ENCODE assay signal across 14 cellular contexts in genomic region chr1:27438621-27439061, GRCh38. TPM values are rescaled to one million over a fixed set of nuclear protein-coding genes. Genes with fewer than 3 reads are reported as not detected.
DNase-seq lines count a peak whose midpoint lies in the region; ATAC-seq and TF ChIP-seq lines count a peak whose summit lies in the region.
"Had no signal": no experiment of that assay in that cellular context is flagged by ENCODE, and none has a peak within 500 bp of the region (broad histone marks: within the 10 kb centered on the region; RNA-seq: fewer than 3 reads in every experiment).

No MANE protein-coding gene starts in this region.

- no peaks in the 10 kb centered on the region for H3K27me3 ChIP-seq in Karpas-422 (ENCODE audit: low read length)
- no peaks in the 10 kb centered on the region for H3K27me3 ChIP-seq in colonic mucosa
- no peaks in the 10 kb centered on the region for H3K27me3 ChIP-seq in gastrocnemius medialis
- H3K27me3 ChIP-seq: SJSA1 had no signal

- peaks cover 76% of the 10 kb centered on the region for H3K79me2 ChIP-seq in Karpas-422 (ENCODE audit: low read length)

- intact Hi-C loops in colonic mucosa (cut with DNase I) (no loop called here), gastrocnemius medialis (cut with DNase I; ENCODE audit: low total_unique reads) (no loop called here)

- H3K4me1 ChIP-seq in Karpas-422 (ENCODE audit: low read length) (peaks cover 58% of the 10 kb centered on the region), colonic mucosa (peaks cover 39% of the 10 kb centered on the region), gastrocnemius medialis (peaks cover 58 to 61% of the 10 kb centered on the region in 2 donors)

- no peaks in the 10 kb centered on the region for H3K9me2 ChIP-seq in Karpas-422 (replicated peaks; ENCODE audit: insufficient read depth, low read length)

- H4K20me1 ChIP-seq in Karpas-422 (ENCODE audit: insufficient read depth, low read depth, low read length) = no peaks in the 10 kb centered on the region; the same call in 1 of the 2 replicates

- in situ Hi-C loops in gastrocnemius medialis (cut with MboI; ENCODE audit: low sequenced_read_pairs in 4 of 4) = no loop called here

- H3K9ac ChIP-seq in Karpas-422 (ENCODE audit: low read length) = 0 out of 2 replicates have a peak overlapping the region, but pooled peaks have one; percentile 11
- peak overlapping the region in 1 of 2 donors; percentile 51 for H3K9ac ChIP-seq in colonic mucosa (ENCODE audit: low read depth in 2 of 2, low read length in 2 of 2)

- no peak for TF ChIP-seq CTCF in colonic mucosa (IDR thresholded peaks at IDR 0.05)
- no peak for TF ChIP-seq CTCF in gastrocnemius medialis (IDR thresholded peaks at IDR 0.05 in 4 of 5, conservative IDR thresholded peaks at IDR 0.05 in 1 of 5)

- no peak overlapping the region for H2AFZ ChIP-seq in Karpas-422 (ENCODE audit: low read length)

- no peaks in the 10 kb centered on the region for H3K36me3 ChIP-seq in Karpas-422 (ENCODE audit: insufficient read depth, low read length)
- H3K36me3 ChIP-seq in colonic mucosa = no peaks in the 10 kb centered on the region
- no peaks in the 10 kb centered on the region for H3K36me3 ChIP-seq in gastrocnemius medialis

- H3K9me3 ChIP-seq in Karpas-422 (ENCODE audit: low read length) = no peaks in the 10 kb centered on the region
- H3K9me3 ChIP-seq in colonic mucosa = no peaks in the 10 kb centered on the region
- no peaks in the 10 kb centered on the region for H3K9me3 ChIP-seq in gastrocnemius medialis
- H3K9me3 ChIP-seq: SJSA1 had no signal

- DNase-seq in DMS153 treated with DMSO at 0.1 percent for 48 hours (lab: John Stamatoyannopoulos, UW; ENCODE audit: unreplicated experiment) (peak; percentile 30), DMS153 (lab: John Stamatoyannopoulos, UW) (no peak), Karpas-422 (no peak), colonic mucosa (no peak), gastrocnemius medialis (no peak), middle frontal gyrus (ENCODE audit: extremely low spot score, low spot score) (no peak)
- DNase-seq: activated CD8-positive, alpha-beta memory T cell treated with anti-CD3 and anti-CD28 coated beads for 24 hours; stimulated activated naive CD4-positive, alpha-beta T cell treated with Interleukin-2 at 50 U/mL for 16 hours had no signal

- no peak for TF ChIP-seq POLR2A in gastrocnemius medialis (IDR thresholded peaks at IDR 0.05)

- peak overlapping the region; percentile 80 for H3K27ac ChIP-seq in Karpas-422 (ENCODE audit: low read length)
- H3K27ac ChIP-seq in colonic mucosa = peak overlapping the region; percentile 38
- H3K27ac ChIP-seq in gastrocnemius medialis = peak overlapping the region in 3 of 4 donors; percentile 19 to 31 (median 24)
- H3K27ac ChIP-seq: 22Rv1, SJSA1 had no signal

- H3K4me3 ChIP-seq in Karpas-422 (ENCODE audit: low read length) (no peak overlapping the region), colonic mucosa (no peak overlapping the region), gastrocnemius medialis (no peak overlapping the region)
- H3K4me3 ChIP-seq: SJSA1 had no signal

- H3K4me2 ChIP-seq in Karpas-422 (ENCODE audit: low read depth, low read length, poor library complexity, severe bottlenecking) = peak overlapping the region; percentile 59

- ATAC-seq in gastrocnemius medialis = no peak
- no peak for ATAC-seq in HG02885 (IDR thresholded peaks at IDR 0.05; ENCODE audit: poor library complexity, unreplicated experiment)
- no peak for ATAC-seq in HG02588 (IDR thresholded peaks at IDR 0.05; ENCODE audit: unreplicated experiment)

RNA-seq across cellular contexts. Expression of gene GPR3, which starts 46.2 kb away (rescaled TPM):
- 3.6 and 3.7 TPM in 2 replicates for total RNA-seq in Karpas-422 (2014; rRNA removed; shearing (Covaris generic); ENCODE audit: low replicate concordance)
- total RNA-seq in colonic mucosa = under 1 TPM; 0.32 to 0.49 TPM
- total RNA-seq in gastrocnemius medialis = under 1 TPM in 3 of 4 donors, not detected in 1; 0.23 to 0.51 (median 0.35) TPM

RNA-seq across cellular contexts. Expression of gene WASF2, which starts 51.3 kb away (rescaled TPM):
- 20.2 and 21.7 TPM in 2 replicates for total RNA-seq in Karpas-422 (2014; rRNA removed; shearing (Covaris generic); ENCODE audit: low replicate concordance)
- 100 to 1,000 TPM; 120 to 168 TPM for total RNA-seq in colonic mucosa
- total RNA-seq in gastrocnemius medialis = 10 to 100 TPM; 10.6 to 16.7 (median 13.3) TPM

RNA-seq across cellular contexts. Expression of gene CD164L2, which starts 55.5 kb away (rescaled TPM):
- total RNA-seq in Karpas-422 (2014; rRNA removed; shearing (Covaris generic); ENCODE audit: low replicate concordance) = 0.22 TPM in 1 of 2 replicates, not detected in the other
- total RNA-seq in colonic mucosa = 1 to 10 TPM in 1 of 2 donors, under 1 TPM in 1; 0.69 to 1.7 TPM
- not detected for total RNA-seq in gastrocnemius medialis
- total RNA-seq: fibroblast of villous mesenchyme, HT1080, SJSA1 had no signal

Comparison
In these comparisons a context has a peak if more than half of its experiments do, and no peak if none do; other contexts are left out.
1. H3K27ac ChIP-seq: peak in every context shown above with its lines; median percentile 80 in Karpas-422; 38 in colonic mucosa; 24 in gastrocnemius medialis.